In genomic region chr1:110047463-110047862, GRCh38 we compare ENCODE assay signal across 18 cellular contexts. TPM values are rescaled to one million over a fixed set of nuclear protein-coding genes. Genes with fewer than 3 reads are reported as not detected.
DNase-seq lines count a peak whose midpoint lies in the region; ATAC-seq and TF ChIP-seq lines count a peak whose summit lies in the region.
"Had no signal": no experiment of that assay in that cellular context is flagged by ENCODE, and none has a peak within 500 bp of the region (broad histone marks: within the 10 kb centered on the region; RNA-seq: fewer than 3 reads in every experiment).

No MANE protein-coding gene starts in this region.

- no peaks in the 10 kb centered on the region for H3K9me3 ChIP-seq in RWPE2 (ENCODE audit: severe bottlenecking)

- H3K27me3 ChIP-seq in RWPE2 (ENCODE audit: insufficient read depth, poor library complexity, severe bottlenecking), result no peaks in the 10 kb centered on the region

- H3K36me3 Mint-ChIP-seq in chondrocyte (ENCODE audit: low read depth) (peaks cover 45% of the 10 kb centered on the region), neural crest cell (ENCODE audit: low read depth) (peaks cover 28% of the 10 kb centered on the region)

- DNase-seq in DMS53 (lab: John Stamatoyannopoulos, UW), result peak; percentile 34
- no peak for DNase-seq in DMS53 treated with DMSO at 0.1 percent for 48 hours (lab: John Stamatoyannopoulos, UW; ENCODE audit: unreplicated experiment)
- no peak for DNase-seq in RWPE2 (ENCODE audit: low spot score)
- no peak for DNase-seq in chondrocyte (ENCODE audit: low spot score)
- DNase-seq in neural crest cell (ENCODE audit: low read depth, low spot score), result no peak
- DNase-seq in H4 (ENCODE audit: low spot score), result no peak
- no peak for DNase-seq in NCI-H1105 (lab: John Stamatoyannopoulos, UW)
- DNase-seq in nucleus accumbens (lab: John Stamatoyannopoulos, UW), result no peak
- DNase-seq: C1 segment of cervical spinal cord, HCEC 1CT, MV-4-11, NCI-H1417 treated with DMSO at 0.1 percent for 48 hours, NCI-H2081, NCI-H82, SHP77 had no signal

- no peak overlapping the region for H3K27ac Mint-ChIP-seq in chondrocyte (ENCODE audit: unreplicated experiment)
- H3K27ac Mint-ChIP-seq in neural crest cell (ENCODE audit: unreplicated experiment), result peak overlapping the region; percentile 71

- H3K4me3 ChIP-seq in RWPE2 (ENCODE audit: severe bottlenecking), result no peak overlapping the region

- H3K4me1 Mint-ChIP-seq in chondrocyte (ENCODE audit: low read depth) (peaks cover 7% of the 10 kb centered on the region), neural crest cell (peaks cover 23% of the 10 kb centered on the region)

- H3K27ac ChIP-seq in RWPE2 (ENCODE audit: poor library complexity, severe bottlenecking), result no peak overlapping the region
- H3K27ac ChIP-seq: 22Rv1, HL-60 had no signal

- H3K9me3 Mint-ChIP-seq in chondrocyte (ENCODE audit: low read depth) (no peaks in the 10 kb centered on the region), neural crest cell (no peaks in the 10 kb centered on the region)

- H3K4me1 ChIP-seq in RWPE2 (ENCODE audit: insufficient read depth, poor library complexity, severe bottlenecking), result no peaks in the 10 kb centered on the region

- H3K4me3 Mint-ChIP-seq in chondrocyte (ENCODE audit: unreplicated experiment), result no peak overlapping the region
- no peak overlapping the region for H3K4me3 Mint-ChIP-seq in neural crest cell

- H3K36me3 ChIP-seq in RWPE2 (ENCODE audit: low read depth), result peaks cover 92% of the 10 kb centered on the region

- ATAC-seq in RWPE2 (ENCODE audit: low read depth), result peak; percentile 48; the same call in 1 of the 3 replicates

- H3K27me3 Mint-ChIP-seq in chondrocyte (ENCODE audit: low read depth) (no peaks in the 10 kb centered on the region), neural crest cell (ENCODE audit: low read depth) (no peaks in the 10 kb centered on the region)

- TF ChIP-seq CTCF in RWPE2 (IDR thresholded peaks at IDR 0.05; ENCODE audit: poor library complexity, severe bottlenecking) (no peak), chondrocyte (IDR thresholded peaks at IDR 0.05) (peak; percentile 10), neural crest cell (conservative IDR thresholded peaks at IDR 0.05) (no peak)

RNA-seq across cellular contexts. Expression of gene STRIP1, which starts 13.0 kb away (rescaled TPM):
- total RNA-seq in chondrocyte (40.2 to 45.6 TPM (median 41.4 TPM) in 3 replicates), neural crest cell (69.1 and 71.0 TPM in 2 replicates)
- 16.9 and 17.7 TPM in 2 replicates for total RNA-seq in H4 (2014; rRNA removed; shearing (Covaris generic))

RNA-seq across cellular contexts. Expression of gene ALX3, which starts 23.0 kb away (rescaled TPM):
- total RNA-seq in chondrocyte (not detected in 3 replicates), neural crest cell (0.21 TPM in 1 of 2 replicates, not detected in the other)
- total RNA-seq in H4 (2014; rRNA removed; shearing (Covaris generic)), result not detected in 2 replicates
- total RNA-seq: NCI-H460 had no signal
